ENCODE assay signal across 11 cellular contexts in genomic region chr11:12598330-12599256, GRCh38.
A peak's percentile ranks its signal among the peaks of the same experiment; 100 is the strongest.
DNase-seq lines count a peak whose midpoint lies in the region; ATAC-seq and TF ChIP-seq lines count a peak whose summit lies in the region.
"Had no signal": no experiment of that assay in that cellular context is flagged by ENCODE, and none has a peak within 500 bp of the region (broad histone marks: within the 10 kb centered on the region; RNA-seq: fewer than 3 reads in every experiment).

No MANE protein-coding gene starts in this region.

- H3K9me3 Mint-ChIP-seq in T-cell, result no peaks in the 10 kb centered on the region
- H3K9me3 Mint-ChIP-seq in activated CD8-positive, alpha-beta T cell treated with anti-CD3 and anti-CD28 coated beads for 36 hours, result no peaks in the 10 kb centered on the region

- POLR2A ChIA-PET in A673 (lab: Charles Lee; ENCODE audit: low non-redundant PET), result no interaction called here
- POLR2A ChIA-PET in T-cell (lab: Charles Lee), result no interaction called here
- POLR2A ChIA-PET in activated CD8-positive, alpha-beta T cell treated with anti-CD3 and anti-CD28 coated beads for 36 hours (lab: Charles Lee), result no interaction called here

- peak; percentile 94 for DNase-seq in A673 (ENCODE audit: low spot score)
- peak; percentile 70 for DNase-seq in G401 (ENCODE audit: low spot score)
- peak in 7 of 34 experiments; percentile 3 to 18 (median 10) for DNase-seq in T-cell
- peak; percentile 78 for DNase-seq in foreskin melanocyte
- no peak for DNase-seq in SIG-M5 (lab: John Stamatoyannopoulos, UW)
- DNase-seq in occipital lobe (lab: John Stamatoyannopoulos, UW), result no peak
- no peak for DNase-seq in activated CD8-positive, alpha-beta T cell treated with anti-CD3 and anti-CD28 coated beads for 36 hours

- H3K9me3 ChIP-seq in A673 (ENCODE audit: low read depth, low read length, poor library complexity, severe bottlenecking), result no peaks in the 10 kb centered on the region
- H3K9me3 ChIP-seq: tibial artery had no signal

- CTCF ChIA-PET in A673 (lab: Charles Lee) (interaction anchor here (1.0 to 2.6 kb wide), 4 partner anchors 79 to 316 kb away, joined by 3 to 12 read pairs (median 4); no protein-coding TSS in a partner anchor), T-cell (lab: Charles Lee) (interaction anchor here (0.6 to 1.6 kb wide), 6 partner anchors 8 to 267 kb away, joined by 3 to 5 read pairs (median 3); no protein-coding TSS in a partner anchor)
- CTCF ChIA-PET in activated CD8-positive, alpha-beta T cell treated with anti-CD3 and anti-CD28 coated beads for 36 hours (lab: Charles Lee), result interaction anchor here (0.8 to 3.6 kb wide), 19 partner anchors 8 to 301 kb away, joined by 3 to 35 read pairs (median 4); no protein-coding TSS in a partner anchor

- no peaks in the 10 kb centered on the region for H3K36me3 Mint-ChIP-seq in T-cell
- no peaks in the 10 kb centered on the region for H3K36me3 Mint-ChIP-seq in activated CD8-positive, alpha-beta T cell treated with anti-CD3 and anti-CD28 coated beads for 36 hours (ENCODE audit: low read depth)
- H3K36me3 Mint-ChIP-seq: memory B cell had no signal

- intact Hi-C loops in A673 (cut with micrococcal nuclease; ENCODE audit: unreplicated experiment), result loop anchor here (2.0 to 10.0 kb wide), 3 partner anchors 74 to 296 kb away; partner anchors contain the start of gene TEAD1
- intact Hi-C loops in activated CD8-positive, alpha-beta T cell treated with anti-CD3 and anti-CD28 coated beads for 36 hours (cut with micrococcal nuclease), result no loop called here

- H3K27ac Mint-ChIP-seq in T-cell, result no peak overlapping the region
- no peak overlapping the region for H3K27ac Mint-ChIP-seq in activated CD8-positive, alpha-beta T cell treated with anti-CD3 and anti-CD28 coated beads for 36 hours
- H3K27ac Mint-ChIP-seq: activated CD8-positive, alpha-beta T cell treated with anti-CD3 and anti-CD28 coated beads, Interleukin-2, amount 10 ng/mL, durations not matched to agents 7 days and 5 days; memory B cell had no signal

- no peak overlapping the region for H3K4me3 ChIP-seq in A673 (ENCODE audit: low read depth, low read length, poor library complexity, severe bottlenecking)
- H3K4me3 ChIP-seq: tibial artery had no signal

- in situ Hi-C loops in G401 (cut with HindIII; ENCODE audit: low sequenced_read_pairs), result no loop called here

- H3K4me3 Mint-ChIP-seq in T-cell, result peak overlapping the region in 1 of 3 donors; percentile 44
- no peak overlapping the region for H3K4me3 Mint-ChIP-seq in activated CD8-positive, alpha-beta T cell treated with anti-CD3 and anti-CD28 coated beads for 36 hours
- H3K4me3 Mint-ChIP-seq: activated CD8-positive, alpha-beta T cell treated with anti-CD3 and anti-CD28 coated beads, Interleukin-2, amount 10 ng/mL, durations not matched to agents 7 days and 5 days; memory B cell had no signal

- H3K4me1 ChIP-seq in A673 (ENCODE audit: insufficient read depth, low read length, poor library complexity, severe bottlenecking), result peaks cover 47% of the 10 kb centered on the region
- H3K4me1 ChIP-seq: tibial artery had no signal

- BruUV-seq in A673 (replicated peaks; lab: Mats Ljungman, UMichigan), result no TSS peak

- TF ChIP-seq CTCF in A673 (conservative IDR thresholded peaks at IDR 0.05; ENCODE audit: low read depth, low read length), result no peak
- TF ChIP-seq CTCF in activated CD8-positive, alpha-beta T cell treated with anti-CD3 and anti-CD28 coated beads for 36 hours (IDR thresholded peaks at IDR 0.05), result no peak

- H3K27me3 ChIP-seq in A673 (replicated peaks; ENCODE audit: insufficient read depth, low read depth, low read length, poor library complexity), result no peaks in the 10 kb centered on the region
- H3K27me3 ChIP-seq: tibial artery had no signal

- peak overlapping the region; percentile 77 for H3K27ac ChIP-seq in A673 (ENCODE audit: low read depth, low read length, poor library complexity, severe bottlenecking)
- H3K27ac ChIP-seq: tibial artery had no signal

- peaks cover 16 to 26% of the 10 kb centered on the region in 2 donors for H3K27me3 Mint-ChIP-seq in T-cell
- H3K27me3 Mint-ChIP-seq in activated CD8-positive, alpha-beta T cell treated with anti-CD3 and anti-CD28 coated beads for 36 hours, result peaks cover 23% of the 10 kb centered on the region

- peaks cover 13 to 17% (median 16%) of the 10 kb centered on the region in 3 donors for H3K4me1 Mint-ChIP-seq in T-cell
- peaks cover 16% of the 10 kb centered on the region for H3K4me1 Mint-ChIP-seq in activated CD8-positive, alpha-beta T cell treated with anti-CD3 and anti-CD28 coated beads for 36 hours (ENCODE audit: low read depth)
- H3K4me1 Mint-ChIP-seq: memory B cell had no signal

- H3K36me3 ChIP-seq in A673 (ENCODE audit: insufficient read depth, low read length, poor library complexity, severe bottlenecking), result no peaks in the 10 kb centered on the region
- H3K36me3 ChIP-seq: tibial artery had no signal

- ATAC-seq in T-cell (replicated peaks in 1 of 4) (peak; percentile 55 to 77 (median 67)), HG03442 (IDR thresholded peaks at IDR 0.05; ENCODE audit: unreplicated experiment) (no peak)
- ATAC-seq in activated CD8-positive, alpha-beta T cell treated with anti-CD3 and anti-CD28 coated beads for 36 hours, result no peak

Comparison
In these comparisons a context has a peak if more than half of its experiments do, and no peak if none do; other contexts are left out.
1. DNase-seq: peak in A673 (single experiment), G401 (single experiment) and foreskin melanocyte (single experiment); none in SIG-M5 (single experiment), occipital lobe (single experiment) and activated CD8-positive, alpha-beta T cell treated with anti-CD3 and anti-CD28 coated beads for 36 hours (single experiment).
2. ATAC-seq: peak in T-cell (4 of 4); none in HG03442 (single experiment) and activated CD8-positive, alpha-beta T cell treated with anti-CD3 and anti-CD28 coated beads for 36 hours (single experiment).